9 cellular contexts compared by ENCODE assay signal in the genomic region with DNA sequence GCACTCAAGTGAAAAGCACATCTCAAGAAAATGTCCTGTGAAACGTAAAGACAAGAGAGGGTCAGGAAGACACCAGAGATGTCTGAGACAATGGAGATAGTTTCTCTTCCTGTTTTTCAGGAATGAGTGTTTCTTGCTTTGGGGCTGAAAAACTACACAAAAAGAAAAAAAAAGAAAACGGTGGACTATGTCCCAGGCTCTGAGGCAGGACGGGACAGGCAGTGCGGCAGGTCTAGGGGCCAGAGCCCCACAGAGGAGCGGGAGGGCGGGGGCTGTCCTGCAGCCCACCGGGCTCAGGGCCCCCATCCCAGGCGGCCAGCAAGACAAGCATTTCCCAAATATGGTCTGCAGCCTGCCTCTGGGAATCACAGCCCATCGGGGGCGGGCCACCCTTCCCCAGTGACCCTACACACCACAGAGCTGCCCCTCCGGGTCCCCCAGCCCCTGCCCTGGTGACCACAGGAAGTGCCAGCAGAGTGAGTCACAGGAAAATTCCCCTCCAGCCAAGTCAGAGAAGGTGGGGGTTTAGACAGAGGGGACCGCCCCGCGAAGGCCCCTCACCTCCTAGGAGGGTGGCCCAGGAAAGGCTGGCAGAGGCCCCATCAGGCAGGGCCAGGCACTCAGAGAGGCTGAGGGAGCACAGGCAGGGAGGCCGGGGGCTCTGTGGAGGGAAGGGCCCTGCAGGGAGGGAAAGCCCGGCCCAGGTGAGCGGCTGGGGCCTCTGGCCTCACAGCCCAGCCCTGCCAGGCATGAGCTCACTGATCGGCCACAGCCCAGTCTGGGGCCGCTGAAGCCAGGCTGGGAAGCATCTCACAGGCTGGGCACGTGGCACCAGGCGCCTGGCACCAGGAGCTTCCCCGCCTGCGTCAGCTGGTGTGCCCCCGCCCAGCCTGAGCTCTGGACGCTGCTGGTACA. TPM values are rescaled to one million over a fixed set of nuclear protein-coding genes. Genes with fewer than 3 reads are reported as not detected.
A peak's percentile ranks its signal among the peaks of the same experiment; 100 is the strongest.
DNase-seq lines count a peak whose midpoint lies in the region; ATAC-seq, FAIRE-seq and TF ChIP-seq lines count a peak whose summit lies in the region.
"Had no signal": no experiment of that assay in that cellular context is flagged by ENCODE, and none has a peak within 500 bp of the region (broad histone marks: within the 10 kb centered on the region; RNA-seq: fewer than 3 reads in every experiment).

No MANE protein-coding gene starts in this region.

- H3K27me3 ChIP-seq in MG63 (no peaks in the 10 kb centered on the region), HepG2 (ENCODE audit: control insufficient read depth in 1 of 2, insufficient read depth in 2 of 2, low read length in 2 of 2) (no peaks in the 10 kb centered on the region), testis (no peaks in the 10 kb centered on the region)

- CTCF ChIA-PET in HepG2 (lab: Yijun Ruan, JAX; ENCODE audit: low intra/inter-chr PET ratio, low total read pairs) (no interaction called here), HEK293T (lab: Yijun Ruan, JAX) (interaction anchor here (0.6 to 1.2 kb wide), 2 partner anchors 12 to 113 kb away, joined by 3 to 6 read pairs; no protein-coding TSS in a partner anchor)

- peak; percentile 73 for TF ChIP-seq RAD21 in HepG2 (CRISPR knock-in tag; IDR thresholded peaks at IDR 0.05)

- H3K9ac ChIP-seq in HepG2 (ENCODE audit: insufficient read depth, low read depth, low read length) = peak overlapping the region; percentile 99

- peak; percentile 28 for ATAC-seq in GM18520 (IDR thresholded peaks at IDR 0.05; ENCODE audit: unreplicated experiment)
- peak; percentile 80 for ATAC-seq in HepG2
- ATAC-seq in HG02642 (IDR thresholded peaks at IDR 0.05; ENCODE audit: poor library complexity, unreplicated experiment) = no peak

- TSS peak; percentile 90 for BruUV-seq in HepG2 (replicated peaks; lab: Mats Ljungman, UMichigan)

- no peak overlapping the region for H2AFZ ChIP-seq in HepG2 (ENCODE audit: low read length)

- H3K36me3 ChIP-seq in MG63 (peaks cover 6% of the 10 kb centered on the region), HepG2 (replicated peaks in 1 of 2; ENCODE audit: control insufficient read depth in 1 of 2, insufficient read depth in 2 of 2, low read length in 2 of 2) (peaks cover 22 to 32% of the 10 kb centered on the region in 2 experiments), testis (ENCODE audit: low read depth, missing control alignments) (no peaks in the 10 kb centered on the region)

- peak; percentile 88 for FAIRE-seq in HepG2 (lab: Jason Lieb, UNC)

- H3K27ac ChIP-seq in HepG2 (ENCODE audit: extremely low read length, insufficient read depth, low read length) (peak overlapping the region; percentile 97), testis (peak overlapping the region; percentile 85 to 90)
- H3K27ac ChIP-seq: VCaP had no signal

- DNase-seq in MG63 (peak; percentile 96), dedifferentiated amniotic fluid mesenchymal stem cell (ENCODE audit: extremely low spot score) (peak; percentile 92), HepG2 (ENCODE audit: low spot score) (peak; percentile 99), testis (peak; percentile 90), HEK293T (ENCODE audit: extremely low spot score) (no peak), NCI-H526 treated with DMSO at 0.1 percent for 48 hours (lab: John Stamatoyannopoulos, UW) (no peak)

- TF ChIP-seq EP300 in HepG2 (IDR thresholded peaks at IDR 0.05; ENCODE audit: low read depth in 2 of 2, low read length in 2 of 2) (peak in 1 of 2 experiments; percentile 96), HepG2 (CRISPR knock-in tag; IDR thresholded peaks at IDR 0.05; ENCODE audit: borderline replicate concordance) (peak; percentile 94)

- 5% methylated on average over 21 of the region's 25 CpGs for WGBS in HepG2 (ENCODE audit: low lambda C conversion rate)
- WGBS in testis, 2 donors = 32 to 39% methylated on average over 19 of the region's 25 CpGs

- intact Hi-C loops in HepG2 (cut with micrococcal nuclease; ENCODE audit: unreplicated experiment) (loop anchor here (1.0 to 5.0 kb wide), 4 partner anchors 11 to 248 kb away; a partner anchor contains a TSS), testis (cut with DNase I; ENCODE audit: low total_unique reads) (no loop called here)

- POLR2A ChIA-PET in HepG2 (lab: Yijun Ruan, JAX) (interaction anchor here (0.9 to 14.7 kb wide), 23 partner anchors 8 to 219 kb away, joined by 3 to 312 read pairs (median 5); a partner anchor contains a TSS), HEK293T (lab: Yijun Ruan, JAX) (interaction anchor here (0.9 to 1.5 kb wide), 3 partner anchors 10 to 21 kb away, joined by 3 to 4 read pairs (median 3); no protein-coding TSS in a partner anchor)

- no peaks in the 10 kb centered on the region for H3K9me3 ChIP-seq in MG63
- no peaks in the 10 kb centered on the region for H3K9me3 ChIP-seq in HepG2 (ENCODE audit: low read length)
- no peaks in the 10 kb centered on the region for H3K9me3 ChIP-seq in testis

- TF ChIP-seq CTCF in HepG2 (CRISPR knock-in tag; IDR thresholded peaks at IDR 0.05) = peak; percentile 32
- no peak for TF ChIP-seq CTCF in testis (IDR thresholded peaks at IDR 0.05)

- no peak overlapping the region for H3K4me3 ChIP-seq in MG63
- H3K4me3 ChIP-seq in HepG2 (replicated peaks in 1 of 3; ENCODE audit: insufficient read depth in 1 of 3, low read depth in 2 of 3, low read length in 3 of 3) = peak overlapping the region; percentile 11 to 63 (median 25); a peak in 5 of 6 replicates
- no peak overlapping the region for H3K4me3 ChIP-seq in testis

- peaks cover 84% of the 10 kb centered on the region for H3K79me2 ChIP-seq in HepG2 (ENCODE audit: insufficient read depth, low read length)

- H3K4me1 ChIP-seq in HepG2 (ENCODE audit: insufficient read depth, low read length) = peaks cover 85% of the 10 kb centered on the region
- H3K4me1 ChIP-seq in testis = peaks cover 84% of the 10 kb centered on the region

- H4K20me1 ChIP-seq in HepG2 (ENCODE audit: insufficient read depth, low read length) = peaks cover 16% of the 10 kb centered on the region; the same call in 1 of the 2 replicates

- in situ Hi-C loops in HepG2 (cut with HindIII; ENCODE audit: extremely low pct_ligation_motif_present, low pct_unique_long_range_greater_than_20kb) = no loop called here

- H3K4me2 ChIP-seq in HepG2 (ENCODE audit: low read depth, low read length) = peak overlapping the region; percentile 84

- TF ChIP-seq POLR2A in HepG2 (IDR thresholded peaks at IDR 0.05; ENCODE audit: insufficient read depth in 1 of 2, low read depth in 2 of 2, low read length in 2 of 2) (peak in 1 of 2 experiments; percentile 91; a peak in 2 of 4 replicates), testis (IDR thresholded peaks at IDR 0.05) (no peak)

RNA-seq across cellular contexts. Expression of a gene that starts 6.3 kb away (rescaled TPM):
- total RNA-seq in MG63 (2014; rRNA removed; shearing (Covaris generic); ENCODE audit: low replicate concordance) = 52.7 and 54.6 TPM in 2 replicates
- total RNA-seq in HepG2 (2016; rRNA removed; fragmentation: Illumina TruSeq; extraction: Trizol) = 35.9 and 48.1 TPM in 2 replicates
- 13.1 and 14.5 TPM in 2 replicates for total RNA-seq in HepG2 (2016; cell fraction: cytosol; rRNA removed; fragmentation: Illumina TruSeq; extraction: Trizol; ENCODE audit: low read depth)
- total RNA-seq in HepG2 (2016; cell fraction: insoluble cytoplasmic fraction; rRNA removed; fragmentation: Illumina TruSeq; extraction: Trizol) = 33.1 and 51.1 TPM in 2 replicates
- 38.7 and 43.1 TPM in 2 replicates for total RNA-seq in HepG2 (2016; cell fraction: membrane; rRNA removed; fragmentation: Illumina TruSeq; extraction: Trizol)
- total RNA-seq in HepG2 (2016; cell fraction: nucleus; rRNA removed; fragmentation: Illumina TruSeq; extraction: Trizol) = 38.1 and 45.0 TPM in 2 replicates
- 51.7 and 57.8 TPM in 2 replicates for polyA plus RNA-seq in HepG2 (2011; rRNA removed)
- 31.6 and 53.3 TPM in 2 replicates for polyA plus RNA-seq in HepG2 (2011; cell fraction: cytosol; rRNA removed)
- polyA plus RNA-seq in HepG2 (2011; cell fraction: nucleus; rRNA removed) = 202 and 242 TPM in 2 replicates
- polyA plus RNA-seq in HepG2 (2012) = 39.6 and 65.3 TPM in 2 replicates
- 13.2 and 13.9 TPM in 2 replicates for polyA plus RNA-seq in HepG2 (2016; cell fraction: cytosol; fragmentation: Illumina TruSeq; extraction: Trizol; ENCODE audit: low read depth)
- polyA plus RNA-seq in HepG2 (2016; cell fraction: insoluble cytoplasmic fraction; fragmentation: Illumina TruSeq; extraction: Trizol; ENCODE audit: low read depth) = 47.9 and 56.1 TPM in 2 replicates
- polyA plus RNA-seq in HepG2 (2016; cell fraction: membrane; fragmentation: Illumina TruSeq; extraction: Trizol; ENCODE audit: low read depth) = 24.5 and 27.8 TPM in 2 replicates
- 68.9 and 74.0 TPM in 2 replicates for polyA plus RNA-seq in HepG2 (2016; cell fraction: nucleus; fragmentation: Illumina TruSeq; extraction: Trizol; ENCODE audit: insufficient read depth, low read depth)
- 35.0 and 120 TPM in 2 replicates for polyA minus RNA-seq in HepG2 (2011; rRNA and poly(A)+ RNA removed; ENCODE audit: low replicate concordance)
- polyA minus RNA-seq in HepG2 (2011; cell fraction: cytosol; rRNA and poly(A)+ RNA removed) = 32.5 and 33.4 TPM in 2 replicates
- polyA minus RNA-seq in HepG2 (2011; cell fraction: nucleus; rRNA and poly(A)+ RNA removed) = 77.6 and 107 TPM in 2 replicates
- 100 to 1,000 TPM; 139 to 201 TPM for total RNA-seq in testis
- 83.8 TPM for polyA plus RNA-seq in testis (ENCODE audit: insufficient read depth, low read depth, low replicate concordance)

RNA-seq across cellular contexts. Expression of a gene that starts 26.3 kb away (rescaled TPM):
- not detected in 2 replicates for total RNA-seq in MG63 (2014; rRNA removed; shearing (Covaris generic); ENCODE audit: low replicate concordance)
- not detected in 2 replicates for total RNA-seq in HepG2 (2016; rRNA removed; fragmentation: Illumina TruSeq; extraction: Trizol)
- not detected in 2 replicates for total RNA-seq in HepG2 (2016; cell fraction: cytosol; rRNA removed; fragmentation: Illumina TruSeq; extraction: Trizol; ENCODE audit: low read depth)
- not detected in 2 replicates for total RNA-seq in HepG2 (2016; cell fraction: insoluble cytoplasmic fraction; rRNA removed; fragmentation: Illumina TruSeq; extraction: Trizol)
- not detected in 2 replicates for total RNA-seq in HepG2 (2016; cell fraction: membrane; rRNA removed; fragmentation: Illumina TruSeq; extraction: Trizol)
- total RNA-seq in HepG2 (2016; cell fraction: nucleus; rRNA removed; fragmentation: Illumina TruSeq; extraction: Trizol) = not detected in 2 replicates
- 0.55 TPM in 1 of 2 replicates, not detected in the other for polyA plus RNA-seq in HepG2 (2011; rRNA removed)
- 0.13 and 0.14 TPM in 2 replicates for polyA plus RNA-seq in HepG2 (2011; cell fraction: cytosol; rRNA removed)
- 0.47 TPM in 1 of 2 replicates, not detected in the other for polyA plus RNA-seq in HepG2 (2011; cell fraction: nucleus; rRNA removed)
- polyA plus RNA-seq in HepG2 (2012) = not detected in 2 replicates
- polyA plus RNA-seq in HepG2 (2016; cell fraction: cytosol; fragmentation: Illumina TruSeq; extraction: Trizol; ENCODE audit: low read depth) = not detected in 2 replicates
- not detected in 2 replicates for polyA plus RNA-seq in HepG2 (2016; cell fraction: insoluble cytoplasmic fraction; fragmentation: Illumina TruSeq; extraction: Trizol; ENCODE audit: low read depth)
- not detected in 2 replicates for polyA plus RNA-seq in HepG2 (2016; cell fraction: membrane; fragmentation: Illumina TruSeq; extraction: Trizol; ENCODE audit: low read depth)
- polyA plus RNA-seq in HepG2 (2016; cell fraction: nucleus; fragmentation: Illumina TruSeq; extraction: Trizol; ENCODE audit: insufficient read depth, low read depth) = not detected in 2 replicates
- not detected in 2 replicates for polyA minus RNA-seq in HepG2 (2011; rRNA and poly(A)+ RNA removed; ENCODE audit: low replicate concordance)
- polyA minus RNA-seq in HepG2 (2011; cell fraction: cytosol; rRNA and poly(A)+ RNA removed) = not detected in 2 replicates
- not detected in 2 replicates for polyA minus RNA-seq in HepG2 (2011; cell fraction: nucleus; rRNA and poly(A)+ RNA removed)
- 1 to 10 TPM in 1 of 2 donors, not detected in 1; 1.2 TPM for total RNA-seq in testis
- not detected for polyA plus RNA-seq in testis (ENCODE audit: insufficient read depth, low read depth, low replicate concordance)

RNA-seq across cellular contexts. Expression of a gene that starts 38.1 kb away (rescaled TPM):
- total RNA-seq in MG63 (2014; rRNA removed; shearing (Covaris generic); ENCODE audit: low replicate concordance) = not detected in 2 replicates
- total RNA-seq in HepG2 (2016; rRNA removed; fragmentation: Illumina TruSeq; extraction: Trizol) = not detected in 2 replicates
- total RNA-seq in HepG2 (2016; cell fraction: cytosol; rRNA removed; fragmentation: Illumina TruSeq; extraction: Trizol; ENCODE audit: low read depth) = not detected in 2 replicates
- not detected in 2 replicates for total RNA-seq in HepG2 (2016; cell fraction: insoluble cytoplasmic fraction; rRNA removed; fragmentation: Illumina TruSeq; extraction: Trizol)
- total RNA-seq in HepG2 (2016; cell fraction: membrane; rRNA removed; fragmentation: Illumina TruSeq; extraction: Trizol) = not detected in 2 replicates
- not detected in 2 replicates for total RNA-seq in HepG2 (2016; cell fraction: nucleus; rRNA removed; fragmentation: Illumina TruSeq; extraction: Trizol)
- 0.13 and 0.39 TPM in 2 replicates for polyA plus RNA-seq in HepG2 (2011; rRNA removed)
- 0.13 TPM in 1 of 2 replicates, not detected in the other for polyA plus RNA-seq in HepG2 (2011; cell fraction: cytosol; rRNA removed)
- 0.53 TPM in 1 of 2 replicates, not detected in the other for polyA plus RNA-seq in HepG2 (2011; cell fraction: nucleus; rRNA removed)
- 0.78 and 0.89 TPM in 2 replicates for polyA plus RNA-seq in HepG2 (2012)
- 0.40 TPM in 1 of 2 replicates, not detected in the other for polyA plus RNA-seq in HepG2 (2016; cell fraction: cytosol; fragmentation: Illumina TruSeq; extraction: Trizol; ENCODE audit: low read depth)
- not detected in 2 replicates for polyA plus RNA-seq in HepG2 (2016; cell fraction: insoluble cytoplasmic fraction; fragmentation: Illumina TruSeq; extraction: Trizol; ENCODE audit: low read depth)
- polyA plus RNA-seq in HepG2 (2016; cell fraction: membrane; fragmentation: Illumina TruSeq; extraction: Trizol; ENCODE audit: low read depth) = 0.37 TPM in 1 of 2 replicates, not detected in the other
- polyA plus RNA-seq in HepG2 (2016; cell fraction: nucleus; fragmentation: Illumina TruSeq; extraction: Trizol; ENCODE audit: insufficient read depth, low read depth) = not detected in 2 replicates
- not detected in 2 replicates for polyA minus RNA-seq in HepG2 (2011; rRNA and poly(A)+ RNA removed; ENCODE audit: low replicate concordance)
- polyA minus RNA-seq in HepG2 (2011; cell fraction: cytosol; rRNA and poly(A)+ RNA removed) = not detected in 2 replicates
- polyA minus RNA-seq in HepG2 (2011; cell fraction: nucleus; rRNA and poly(A)+ RNA removed) = not detected in 2 replicates
- total RNA-seq in testis = 1 to 10 TPM in 1 of 2 donors, under 1 TPM in 1; 0.63 to 1.1 TPM
- 0.69 TPM for polyA plus RNA-seq in testis (ENCODE audit: insufficient read depth, low read depth, low replicate concordance)

Comparison
In these comparisons a context has a peak if more than half of its experiments do, and no peak if none do; other contexts are left out.
1. DNase-seq: peak in MG63 (single experiment), dedifferentiated amniotic fluid mesenchymal stem cell (single experiment), HepG2 (single experiment) and testis (single experiment); none in HEK293T (single experiment) and NCI-H526 treated with DMSO at 0.1 percent for 48 hours (single experiment).
2. H3K4me3 ChIP-seq: peak in HepG2 (3 of 3); none in MG63 (single experiment) and testis (0 of 2).